ENCODE assay signal across 24 cellular contexts in the genomic region with DNA sequence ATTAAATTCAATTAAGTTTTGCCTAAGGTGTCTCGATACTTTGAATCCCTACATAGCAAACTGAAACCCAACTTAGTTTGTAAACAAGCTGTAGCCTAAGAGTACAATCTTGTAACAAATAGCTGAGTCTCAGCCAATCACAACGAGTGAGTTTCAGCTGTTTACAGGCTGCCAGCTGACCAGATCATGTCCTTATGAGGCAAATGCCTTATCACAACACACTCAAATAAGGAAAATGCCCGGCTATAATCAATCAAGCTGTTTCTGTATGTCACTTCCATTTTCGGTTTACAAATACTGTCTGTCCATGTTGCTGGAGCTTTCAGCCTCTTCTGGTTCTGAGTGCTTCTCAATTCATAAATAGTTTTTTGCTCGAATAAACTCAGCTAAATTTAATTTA.
DNase-seq lines count a peak whose midpoint lies in the region; ATAC-seq and TF ChIP-seq lines count a peak whose summit lies in the region.
"Had no signal": no experiment of that assay in that cellular context is flagged by ENCODE, and none has a peak within 500 bp of the region (broad histone marks: within the 10 kb centered on the region; RNA-seq: fewer than 3 reads in every experiment).

No MANE protein-coding gene starts in this region.

- H3K4me1 Mint-ChIP-seq in T-helper 17 cell: no peaks in the 10 kb centered on the region
- H3K4me1 Mint-ChIP-seq: activated naive CD4-positive, alpha-beta T cell treated with anti-CD3 and anti-CD28 coated beads, Interleukin-2, amount 10 ng/mL, durations not matched to agents 7 days and 5 days; immature natural killer cell had no signal

- no peak overlapping the region for H3K27ac Mint-ChIP-seq in T-helper 17 cell
- H3K27ac Mint-ChIP-seq: activated naive CD4-positive, alpha-beta T cell treated with anti-CD3 and anti-CD28 coated beads, Interleukin-2, amount 10 ng/mL, durations not matched to agents 7 days and 5 days; immature natural killer cell; progenitor cell of endocrine pancreas had no signal

- TF ChIP-seq POLR2A in adrenal gland (IDR thresholded peaks at IDR 0.05) (no peak), esophagus squamous epithelium (IDR thresholded peaks at IDR 0.05) (no peak)

- DNase-seq in GM12865 (ENCODE audit: low read depth) (peak; percentile 47), MG63 (no peak), adrenal gland (peak in 6 of 7 donors; percentile 28 to 63 (median 42)), myocyte (ENCODE audit: low read depth) (peak; percentile 67), T-helper 17 cell (no peak), esophagus squamous epithelium (lab: John Stamatoyannopoulos, UW) (no peak), right cardiac atrium (no peak)
- DNase-seq: activated CD4-positive, alpha-beta T cell treated with anti-CD3 and anti-CD28 coated beads for 1 hour; activated naive CD4-positive, alpha-beta T cell treated with anti-CD3 and anti-CD28 coated beads, Interleukin-2, amount 10 ng/mL, durations not matched to agents 7 days and 5 days; activated T-cell treated with anti-CD3 and anti-CD28 coated beads, Interleukin-2, amount 50 U/mL, for 4 hours; Caco-2; heart left ventricle; immature natural killer cell; KBM-7; NCI-H1048; NCI-H2081; NCI-H446 treated with DMSO at 0.1 percent for 48 hours; RPMI8226; stimulated activated naive CD8-positive, alpha-beta T cell treated with anti-CD3 and anti-CD28 coated beads, Interleukin-15, Interleukin-2, amounts not matched to agents 100 U/mL and 50 U/mL, for 24 hours; T-helper 9 cell; trophoblast cell had no signal

- TF ChIP-seq CTCF in GM12865 (IDR thresholded peaks at IDR 0.05; ENCODE audit: insufficient read depth, low read depth, low read length, missing control alignments) (no peak), adrenal gland (IDR thresholded peaks at IDR 0.05) (no peak), esophagus squamous epithelium (IDR thresholded peaks at IDR 0.05) (no peak)

- H3K4me3 Mint-ChIP-seq in T-helper 17 cell: no peak overlapping the region
- H3K4me3 Mint-ChIP-seq: activated naive CD4-positive, alpha-beta T cell treated with anti-CD3 and anti-CD28 coated beads, Interleukin-2, amount 10 ng/mL, durations not matched to agents 7 days and 5 days; activated T-cell treated with anti-CD3 and anti-CD28 coated beads, Interleukin-2, amount 50 U/mL, for 4 hours; immature natural killer cell had no signal

- no peaks in the 10 kb centered on the region for H3K4me1 ChIP-seq in adrenal gland (replicated peaks in 1 of 2)
- no peaks in the 10 kb centered on the region for H3K4me1 ChIP-seq in esophagus squamous epithelium
- no peaks in the 10 kb centered on the region for H3K4me1 ChIP-seq in right cardiac atrium (ENCODE audit: control insufficient read depth, insufficient read depth, low read length)
- H3K4me1 ChIP-seq: Caco-2, heart left ventricle had no signal

- ATAC-seq in T-helper 17 cell (no peak), HG02759 (IDR thresholded peaks at IDR 0.05; ENCODE audit: unreplicated experiment) (no peak), right cardiac atrium (no peak)
- ATAC-seq: activated T-cell treated with anti-CD3 and anti-CD28 coated beads, Interleukin-2, amount 50 U/mL, for 4 hours; heart left ventricle; SK-N-SH treated with all-trans-retinoic acid at 6 μM for 48 hours; stimulated activated naive CD8-positive, alpha-beta T cell treated with anti-CD3 and anti-CD28 coated beads, Interleukin-15, Interleukin-2, amounts not matched to agents 100 U/mL and 50 U/mL, for 24 hours had no signal

- H3K27me3 ChIP-seq in MG63: no peaks in the 10 kb centered on the region
- H3K27me3 ChIP-seq in adrenal gland: no peaks in the 10 kb centered on the region
- no peaks in the 10 kb centered on the region for H3K27me3 ChIP-seq in esophagus squamous epithelium
- H3K27me3 ChIP-seq in right cardiac atrium (ENCODE audit: control insufficient read depth, insufficient read depth): no peaks in the 10 kb centered on the region
- H3K27me3 ChIP-seq: heart left ventricle had no signal

- H3K36me3 ChIP-seq in MG63 (no peaks in the 10 kb centered on the region), adrenal gland (replicated peaks in 1 of 2) (no peaks in the 10 kb centered on the region), esophagus squamous epithelium (no peaks in the 10 kb centered on the region)
- H3K36me3 ChIP-seq: heart left ventricle had no signal

- H3K27me3 Mint-ChIP-seq in T-helper 17 cell: no peaks in the 10 kb centered on the region
- H3K27me3 Mint-ChIP-seq: activated naive CD4-positive, alpha-beta T cell treated with anti-CD3 and anti-CD28 coated beads, Interleukin-2, amount 10 ng/mL, durations not matched to agents 7 days and 5 days; progenitor cell of endocrine pancreas had no signal

- WGBS in adrenal gland, 4 donors: 29 to 32% (median 31%) methylated on average over 5 of the region's 5 CpGs
- WGBS in esophagus squamous epithelium, 2 donors: 30 to 51% methylated on average over 5 of the region's 5 CpGs
- 52% methylated on average over 5 of the region's 5 CpGs for WGBS in right cardiac atrium

- H3K9me3 ChIP-seq in MG63 (no peaks in the 10 kb centered on the region), adrenal gland (replicated peaks in 1 of 3) (peaks cover 0 to 5% (median 0%) of the 10 kb centered on the region in 3 donors), T-helper 17 cell (ENCODE audit: control insufficient read depth, low read length, poor library complexity, severe bottlenecking) (no peaks in the 10 kb centered on the region), esophagus squamous epithelium (no peaks in the 10 kb centered on the region), right cardiac atrium (ENCODE audit: control insufficient read depth, low read length) (no peaks in the 10 kb centered on the region)
- H3K9me3 ChIP-seq: Caco-2, heart left ventricle had no signal

- H3K27ac ChIP-seq in adrenal gland (no peak overlapping the region), esophagus squamous epithelium (no peak overlapping the region), right cardiac atrium (ENCODE audit: low read length) (no peak overlapping the region)
- H3K27ac ChIP-seq: heart left ventricle had no signal

- H3K36me3 Mint-ChIP-seq in T-helper 17 cell (ENCODE audit: low read depth): no peaks in the 10 kb centered on the region
- H3K36me3 Mint-ChIP-seq: activated naive CD4-positive, alpha-beta T cell treated with anti-CD3 and anti-CD28 coated beads, Interleukin-2, amount 10 ng/mL, durations not matched to agents 7 days and 5 days; immature natural killer cell had no signal

- intact Hi-C loops in adrenal gland (cut with DNase I) (no loop called here), esophagus squamous epithelium (cut with DNase I) (no loop called here), right cardiac atrium (cut with DNase I) (no loop called here)

- H3K4me3 ChIP-seq in GM12865 (ENCODE audit: low read depth, low read length): peak overlapping the region; percentile 30
- H3K4me3 ChIP-seq in MG63: peak overlapping the region; percentile 32
- H3K4me3 ChIP-seq in adrenal gland: peak overlapping the region in 1 of 4 donors; percentile 45
- H3K4me3 ChIP-seq in esophagus squamous epithelium: peak overlapping the region in 1 of 4 donors; percentile 26
- H3K4me3 ChIP-seq in right cardiac atrium (ENCODE audit: low read length): no peak overlapping the region
- H3K4me3 ChIP-seq: heart left ventricle had no signal

Comparison
In these comparisons a context has a peak if more than half of its experiments do, and no peak if none do; other contexts are left out.
1. DNase-seq: peak in GM12865 (single experiment), adrenal gland (6 of 7) and myocyte (single experiment); none in MG63 (single experiment), T-helper 17 cell (0 of 3), esophagus squamous epithelium (single experiment) and right cardiac atrium (0 of 3).